In the genomic region with DNA sequence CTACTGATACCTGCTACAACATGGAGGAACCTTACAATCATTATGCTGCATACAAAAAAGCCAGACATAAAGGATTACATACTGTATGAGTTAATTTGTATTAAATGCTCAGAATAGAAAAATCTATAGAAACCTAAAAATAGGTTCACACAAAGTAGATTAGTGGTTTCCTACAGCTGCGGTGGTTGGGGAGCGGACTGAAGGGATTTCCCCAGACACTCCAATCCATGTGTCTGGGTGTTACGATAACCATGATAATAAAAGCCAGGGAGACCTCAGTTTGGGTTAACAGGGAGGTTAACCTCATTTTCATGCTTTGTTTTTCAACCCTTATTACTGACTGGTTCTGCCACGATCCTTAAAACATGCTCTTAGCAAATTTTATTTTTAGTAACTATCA, we compare ENCODE assay signal across 20 cellular contexts.
DNase-seq lines count a peak whose midpoint lies in the region; ATAC-seq, FAIRE-seq and TF ChIP-seq lines count a peak whose summit lies in the region.
"Had no signal": no experiment of that assay in that cellular context is flagged by ENCODE, and none has a peak within 500 bp of the region (broad histone marks: within the 10 kb centered on the region; RNA-seq: fewer than 3 reads in every experiment).

No MANE protein-coding gene starts in this region.

- no peaks in the 10 kb centered on the region for H3K27me3 ChIP-seq in BLaER1
- peaks cover 15% of the 10 kb centered on the region for H3K27me3 ChIP-seq in Loucy (ENCODE audit: insufficient read depth, low read length, poor library complexity, severe bottlenecking)
- H3K27me3 ChIP-seq in astrocyte (ENCODE audit: insufficient read depth, low read length): no peaks in the 10 kb centered on the region
- H3K27me3 ChIP-seq in trophoblast cell (ENCODE audit: insufficient read depth, low read length): no peaks in the 10 kb centered on the region

- no peak for FAIRE-seq in astrocyte (lab: Jason Lieb, UNC)
- FAIRE-seq: GM18507, RCC 7860 had no signal

- peaks cover 38% of the 10 kb centered on the region for H3K79me1 ChIP-seq in trophoblast cell (ENCODE audit: low read length)

- H3K36me3 ChIP-seq in BLaER1 (no peaks in the 10 kb centered on the region), Loucy (ENCODE audit: insufficient read depth, low read length) (no peaks in the 10 kb centered on the region), astrocyte (ENCODE audit: insufficient read depth, low read length) (no peaks in the 10 kb centered on the region), trophoblast cell (ENCODE audit: control insufficient read depth in 1 of 2, insufficient read depth in 2 of 2, low read length in 2 of 2) (peaks cover 0 to 4% of the 10 kb centered on the region in 2 experiments)

- H3K18ac ChIP-seq in trophoblast cell (ENCODE audit: low read length): peak overlapping the region; percentile 5

- peak overlapping the region; percentile 60 for H3K14ac ChIP-seq in trophoblast cell (ENCODE audit: low read length)

- no peaks in the 10 kb centered on the region for H3K79me2 ChIP-seq in Loucy (ENCODE audit: insufficient read depth, low read length)
- no peaks in the 10 kb centered on the region for H3K79me2 ChIP-seq in astrocyte (ENCODE audit: insufficient read depth, low read length)
- peaks cover 2% of the 10 kb centered on the region for H3K79me2 ChIP-seq in trophoblast cell (ENCODE audit: control insufficient read depth, insufficient read depth, low read length, poor library complexity)

- no peak for TF ChIP-seq CTCF in Loucy (conservative IDR thresholded peaks at IDR 0.05; ENCODE audit: low read length)
- TF ChIP-seq CTCF in astrocyte (IDR thresholded peaks at IDR 0.05; ENCODE audit: insufficient read depth, low read depth, low read length): no peak

- H2AFZ ChIP-seq in Loucy (ENCODE audit: low read length): no peak overlapping the region
- no peak overlapping the region for H2AFZ ChIP-seq in astrocyte (ENCODE audit: low read depth, low read length)
- H2AFZ ChIP-seq in trophoblast cell (ENCODE audit: insufficient read depth, low read length, poor library complexity): no peak overlapping the region

- H3K9me2 ChIP-seq in Loucy (replicated peaks; ENCODE audit: low read depth, low read length): no peaks in the 10 kb centered on the region

- no peak overlapping the region for H3K4me3 ChIP-seq in BLaER1
- peak overlapping the region; percentile 3 for H3K4me3 ChIP-seq in Loucy (ENCODE audit: low read length, poor library complexity, severe bottlenecking)
- no peak overlapping the region for H3K4me3 ChIP-seq in astrocyte (ENCODE audit: insufficient read depth, low read depth, low read length)
- H3K4me3 ChIP-seq in trophoblast cell (ENCODE audit: low read depth, low read length): no peak overlapping the region

- H3K4ac ChIP-seq in trophoblast cell (ENCODE audit: low read depth, low read length): no peak overlapping the region

- H3K4me1 Mint-ChIP-seq in astrocyte (ENCODE audit: low read depth, unreplicated experiment): peaks cover 24% of the 10 kb centered on the region

- peak overlapping the region; percentile 6 for H3K27ac Mint-ChIP-seq in astrocyte (ENCODE audit: unreplicated experiment)
- H3K27ac Mint-ChIP-seq: IgD-negative memory B cell had no signal

- H3K9me3 ChIP-seq in BLaER1 (peaks cover 11% of the 10 kb centered on the region; the same call in 1 of the 2 replicates), Loucy (ENCODE audit: insufficient read depth, low read depth, low read length) (no peaks in the 10 kb centered on the region), astrocyte (ENCODE audit: insufficient read depth, low read depth, low read length) (no peaks in the 10 kb centered on the region), trophoblast cell (ENCODE audit: insufficient read depth, low read depth, low read length) (peaks cover 2% of the 10 kb centered on the region)

- peaks cover 2% of the 10 kb centered on the region for H3K9me3 Mint-ChIP-seq in astrocyte (ENCODE audit: unreplicated experiment)

- peak overlapping the region; percentile 52 for H2BK120ac ChIP-seq in trophoblast cell (ENCODE audit: insufficient read depth, low read length, poor library complexity)

- peaks cover 2% of the 10 kb centered on the region for H3K36me3 Mint-ChIP-seq in astrocyte (ENCODE audit: low read depth, unreplicated experiment)

- H2BK5ac ChIP-seq in trophoblast cell (ENCODE audit: low read depth, low read length, poor library complexity): peak overlapping the region; percentile 65

- H3K4me3 Mint-ChIP-seq in astrocyte (ENCODE audit: unreplicated experiment): no peak overlapping the region
- H3K4me3 Mint-ChIP-seq: IgD-negative memory B cell had no signal

- no peak overlapping the region for H3K27ac ChIP-seq in BLaER1
- no peak overlapping the region for H3K27ac ChIP-seq in astrocyte (ENCODE audit: low read depth, low read length)
- no peak overlapping the region for H3K27ac ChIP-seq in trophoblast cell (ENCODE audit: low read depth, low read length)
- H3K27ac ChIP-seq: C4-2B had no signal

- H3K4me2 ChIP-seq in BLaER1 (peak overlapping the region; percentile 73), Loucy (ENCODE audit: low read depth, low read length, poor library complexity, severe bottlenecking) (peak overlapping the region; percentile 45), astrocyte (ENCODE audit: low read length) (no peak overlapping the region), trophoblast cell (ENCODE audit: low read length) (no peak overlapping the region)

- H4K20me1 ChIP-seq in BLaER1 (no peaks in the 10 kb centered on the region), Loucy (ENCODE audit: insufficient read depth, low read length, poor library complexity, severe bottlenecking) (no peaks in the 10 kb centered on the region), astrocyte (ENCODE audit: insufficient read depth, low read length) (no peaks in the 10 kb centered on the region)

- H3K4me1 ChIP-seq in BLaER1: peaks cover 42% of the 10 kb centered on the region
- peaks cover 18% of the 10 kb centered on the region for H3K4me1 ChIP-seq in Loucy (ENCODE audit: insufficient read depth, low read length, poor library complexity, severe bottlenecking)
- H3K4me1 ChIP-seq in astrocyte (ENCODE audit: insufficient read depth, low read length): no peaks in the 10 kb centered on the region
- peaks cover 15 to 27% of the 10 kb centered on the region in 2 experiments for H3K4me1 ChIP-seq in trophoblast cell (ENCODE audit: control insufficient read depth in 1 of 2, insufficient read depth in 2 of 2, low read length in 2 of 2)

- H3K9ac ChIP-seq in BLaER1 (no peak overlapping the region), Loucy (ENCODE audit: low read depth, low read length, poor library complexity, severe bottlenecking) (no peak overlapping the region), astrocyte (ENCODE audit: low read length) (no peak overlapping the region), trophoblast cell (ENCODE audit: low read length) (no peak overlapping the region)

- H2BK12ac ChIP-seq in trophoblast cell (ENCODE audit: low read length): no peak overlapping the region

- DNase-seq in astrocyte (ENCODE audit: low read depth) (no peak), trophoblast cell (no peak), NCI-H2081 treated with DMSO at 0.1 percent for 48 hours (lab: John Stamatoyannopoulos, UW) (no peak), NCI-H524 (lab: John Stamatoyannopoulos, UW) (no peak)
- DNase-seq: 8988T, DMS53, HCEC 1CT, NCI-H1105, NCI-H1694 treated with DMSO at 0.1 percent for 48 hours, NCI-H446, NCI-H774, SHP77 treated with DMSO at 0.1 percent for 48 hours had no signal

- H3F3A ChIP-seq in Loucy (ENCODE audit: low read depth): no peaks in the 10 kb centered on the region

- no peak overlapping the region for H2AK5ac ChIP-seq in trophoblast cell (ENCODE audit: low read length)

- H4K91ac ChIP-seq in trophoblast cell (ENCODE audit: low read depth, low read length): peak overlapping the region; percentile 50

- no peak overlapping the region for H4K12ac ChIP-seq in trophoblast cell (ENCODE audit: low read depth, low read length)

- ATAC-seq in HG03280 (IDR thresholded peaks at IDR 0.05; ENCODE audit: unreplicated experiment): no peak
- no peak for ATAC-seq in GM19463 (IDR thresholded peaks at IDR 0.05; ENCODE audit: unreplicated experiment)

- WGBS in trophoblast cell (ENCODE audit: extremely low coverage, insufficient coverage, insufficient read length): no CpG with 5 or more reads among the region's 4 CpGs

- H3K27me3 Mint-ChIP-seq in astrocyte (ENCODE audit: low read depth, unreplicated experiment): no peaks in the 10 kb centered on the region

- H4K8ac ChIP-seq in trophoblast cell (ENCODE audit: low read depth, low read length): no peak overlapping the region

- no peak overlapping the region for H3K23ac ChIP-seq in trophoblast cell (ENCODE audit: low read length)

Comparison
In these comparisons a context has a peak if more than half of its experiments do, and no peak if none do; other contexts are left out.
1. H3K4me2 ChIP-seq: peak in BLaER1 (single experiment) and Loucy (single experiment); none in astrocyte (single experiment) and trophoblast cell (single experiment).